Comparison of ENCODE assay signal across 1 cellular context in genomic region chr2:64654063-64654811, GRCh38.
TF ChIP-seq lines count a peak whose summit lies in the region.

No MANE protein-coding gene starts in this region.

TF ChIP-seq in HepG2, 621 proteins besides CTCF, POLR2A, EP300 and RAD21 (continued from another document and continues in another):
- TF ChIP-seq MLXIP (CRISPR knock-in tag; IDR thresholded peaks at IDR 0.05; ENCODE audit: borderline replicate concordance) (0 out of 2 replicates have a peak, but pooled peaks have one; percentile 17), ZBTB4 (CRISPR knock-in tag; IDR thresholded peaks at IDR 0.05; ENCODE audit: borderline replicate concordance) (0 out of 2 replicates have a peak, but pooled peaks have one; percentile 50), JDP2 (CRISPR knock-in tag; IDR thresholded peaks at IDR 0.05; ENCODE audit: borderline replicate concordance) (no peak), SOX13 (IDR thresholded peaks at IDR 0.05) (no peak; the same call in 1 of the 2 replicates), SOX13 (CRISPR knock-in tag; conservative IDR thresholded peaks at IDR 0.05 in 1 of 2, IDR thresholded peaks at IDR 0.05 in 1 of 2) (peak in 1 of 2 experiments; percentile 81; a peak in 2 of 4 replicates), TSC22D2 (CRISPR knock-in tag; IDR thresholded peaks at IDR 0.05; ENCODE audit: borderline replicate concordance) (no peak), HDAC6 (IDR thresholded peaks at IDR 0.05; ENCODE audit: low read depth, low read length) (0 out of 2 replicates have a peak, but pooled peaks have one; percentile 26), HNRNPUL1 (IDR thresholded peaks at IDR 0.05; ENCODE audit: low read depth, low read length) (no peak), ZNF331 (CRISPR knock-in tag; IDR thresholded peaks at IDR 0.05) (peak; percentile 89), ZNF430 (CRISPR knock-in tag; IDR thresholded peaks at IDR 0.05) (peak; percentile 80), JUNB (CRISPR knock-in tag; IDR thresholded peaks at IDR 0.05; ENCODE audit: borderline replicate concordance) (no peak), KDM4B (CRISPR knock-in tag; IDR thresholded peaks at IDR 0.05) (no peak; the same call in none of the 2 replicates), ZFP82 (CRISPR knock-in tag; IDR thresholded peaks at IDR 0.05; ENCODE audit: borderline replicate concordance) (peak; percentile 59; the same call in 1 of the 2 replicates), BRCA1 (CRISPR knock-in tag; IDR thresholded peaks at IDR 0.05) (peak; percentile 44; the same call in 1 of the 2 replicates), SIN3B (IDR thresholded peaks at IDR 0.05; ENCODE audit: low read length) (no peak), ZFP1 (CRISPR knock-in tag; IDR thresholded peaks at IDR 0.05) (peak; percentile 10; the same call in 1 of the 2 replicates), MTA3 (CRISPR knock-in tag; IDR thresholded peaks at IDR 0.05) (no peak), ZNF207 (IDR thresholded peaks at IDR 0.05; ENCODE audit: borderline replicate concordance) (no peak), SP5 (CRISPR knock-in tag; IDR thresholded peaks at IDR 0.05; ENCODE audit: borderline replicate concordance, low read depth) (0 out of 2 replicates have a peak, but pooled peaks have one; percentile 40), MXD1 (CRISPR knock-in tag; IDR thresholded peaks at IDR 0.05) (peak; percentile 75; the same call in 1 of the 2 replicates), FLYWCH1 (CRISPR knock-in tag; IDR thresholded peaks at IDR 0.05) (peak; percentile 78; the same call in 1 of the 2 replicates), ZSCAN20 (CRISPR knock-in tag; IDR thresholded peaks at IDR 0.05; ENCODE audit: borderline replicate concordance) (no peak), ZFYVE20 (CRISPR knock-in tag; IDR thresholded peaks at IDR 0.05; ENCODE audit: borderline replicate concordance, low read depth) (no peak; the same call in 1 of the 2 replicates), ZBTB2 (CRISPR knock-in tag; IDR thresholded peaks at IDR 0.05; ENCODE audit: low read depth) (peak; percentile 68; the same call in 1 of the 2 replicates), ZNF256 (CRISPR knock-in tag; conservative IDR thresholded peaks at IDR 0.05) (0 out of 2 replicates have a peak, but pooled peaks have one; percentile 46), KDM1A (CRISPR knock-in tag; IDR thresholded peaks at IDR 0.05) (0 out of 2 replicates have a peak, but pooled peaks have one; percentile 37), ZNF34 (CRISPR knock-in tag; IDR thresholded peaks at IDR 0.05; ENCODE audit: borderline replicate concordance) (0 out of 2 replicates have a peak, but pooled peaks have one; percentile 43), NCOA5 (CRISPR knock-in tag; IDR thresholded peaks at IDR 0.05) (no peak), CENPBD1 (CRISPR knock-in tag; IDR thresholded peaks at IDR 0.05; ENCODE audit: borderline replicate concordance, low read depth) (no peak), NR0B2 (CRISPR knock-in tag; IDR thresholded peaks at IDR 0.05) (peak; percentile 84), EHMT2 (IDR thresholded peaks at IDR 0.05; ENCODE audit: borderline replicate concordance, low read depth, low read length) (no peak), NR1H2 (CRISPR knock-in tag; IDR thresholded peaks at IDR 0.05; ENCODE audit: borderline replicate concordance, low read depth) (no peak), ZNF512 (CRISPR knock-in tag; IDR thresholded peaks at IDR 0.05) (no peak), ZKSCAN5 (CRISPR knock-in tag; IDR thresholded peaks at IDR 0.05) (0 out of 2 replicates have a peak, but pooled peaks have one; percentile 44), ZNF367 (CRISPR knock-in tag; IDR thresholded peaks at IDR 0.05; ENCODE audit: borderline replicate concordance) (no peak; the same call in 1 of the 2 replicates), EEA1 (CRISPR knock-in tag; IDR thresholded peaks at IDR 0.05; ENCODE audit: borderline replicate concordance) (peak; percentile 95; the same call in 1 of the 2 replicates), TBX2 (CRISPR knock-in tag; IDR thresholded peaks at IDR 0.05; ENCODE audit: borderline replicate concordance) (peak; percentile 69; the same call in 1 of the 2 replicates), SRSF9 (IDR thresholded peaks at IDR 0.05; ENCODE audit: borderline replicate concordance, insufficient read depth, low read depth, low read length, poor library complexity, severe bottlenecking) (no peak), PHB2 (IDR thresholded peaks at IDR 0.05; ENCODE audit: partially characterized antibody) (no peak), ZNF567 (CRISPR knock-in tag; IDR thresholded peaks at IDR 0.05; ENCODE audit: borderline replicate concordance) (no peak; the same call in 1 of the 2 replicates), GTF2F1 (IDR thresholded peaks at IDR 0.05; ENCODE audit: low read length) (no peak; the same call in 1 of the 2 replicates), AKAP8 (CRISPR knock-in tag; IDR thresholded peaks at IDR 0.05) (peak; percentile 59), MEIS2 (CRISPR knock-in tag; IDR thresholded peaks at IDR 0.05) (peak; percentile 78), MXD3 (CRISPR knock-in tag; IDR thresholded peaks at IDR 0.05) (peak; percentile 88), LCORL (IDR thresholded peaks at IDR 0.05) (no peak), LCORL (CRISPR knock-in tag; IDR thresholded peaks at IDR 0.05) (peak; percentile 93), ZNF121 (CRISPR knock-in tag; IDR thresholded peaks at IDR 0.05) (peak; percentile 44; the same call in 1 of the 2 replicates), AHR (CRISPR knock-in tag; IDR thresholded peaks at IDR 0.05) (no peak), YEATS2 (CRISPR knock-in tag; IDR thresholded peaks at IDR 0.05; ENCODE audit: borderline replicate concordance) (peak; percentile 15; the same call in 1 of the 2 replicates), MAF1 (CRISPR knock-in tag; IDR thresholded peaks at IDR 0.05; ENCODE audit: borderline replicate concordance) (no peak)
